In genomic region chr13:67740871-67741475, GRCh38 we compare ENCODE assay signal across 18 cellular contexts.
"Had no signal": no experiment of that assay in that cellular context is flagged by ENCODE, and none has a peak within 500 bp of the region (broad histone marks: within the 10 kb centered on the region; RNA-seq: fewer than 3 reads in every experiment).

No MANE protein-coding gene starts in this region.

- H3K9me3 ChIP-seq: breast epithelium, psoas muscle, suprapubic skin had no signal

- H3K4me3 Mint-ChIP-seq: activated CD4-positive, alpha-beta T cell treated with anti-CD3 and anti-CD28 coated beads, Interleukin-2, amount 10 ng/mL, durations not matched to agents 7 days and 5 days; activated naive CD8-positive, alpha-beta T cell; activated T-cell treated with anti-CD3 and anti-CD28 coated beads, Interleukin-2, amount 50 U/mL, for 72 hours; nephron progenitor cell; stimulated activated naive CD8-positive, alpha-beta T cell treated with anti-CD3 and anti-CD28 coated beads, Interleukin-15, Interleukin-2, amounts not matched to agents 100 ng/mL and 50 ng/mL, for 24 hours had no signal

- H3K27me3 ChIP-seq: breast epithelium, foreskin keratinocyte, spleen, suprapubic skin had no signal

- H3K27ac ChIP-seq: breast epithelium, foreskin keratinocyte, psoas muscle, spleen, suprapubic skin had no signal

- H3K36me3 ChIP-seq: breast epithelium, spleen, suprapubic skin had no signal

- H3K9me3 Mint-ChIP-seq: nephron progenitor cell had no signal

- DNase-seq: activated CD4-positive, alpha-beta T cell treated with anti-CD3 and anti-CD28 coated beads, Interleukin-2, amount 10 ng/mL, durations not matched to agents 7 days and 5 days; activated CD4-positive, CD25-positive, alpha-beta regulatory T cell; activated CD8-positive, alpha-beta memory T cell treated with anti-CD3 and anti-CD28 coated beads, Interleukin-2, amount 50 U/mL, for 48 hours; activated gamma-delta T cell; activated T-cell treated with anti-CD3 and anti-CD28 coated beads, Interleukin-2, amount 50 U/mL, for 72 hours; amygdala; cerebellar nuclear complex; effector memory CD4-positive, alpha-beta T cell; foreskin keratinocyte; glutamatergic neuron; nephron progenitor cell; psoas muscle; spleen; trophoblast cell had no signal

- H3K4me1 ChIP-seq: breast epithelium, foreskin keratinocyte, psoas muscle, spleen, suprapubic skin had no signal

- H3K36me3 Mint-ChIP-seq: activated naive CD8-positive, alpha-beta T cell had no signal

- H3K4me3 ChIP-seq: breast epithelium, psoas muscle, spleen, suprapubic skin had no signal

- H3K27ac Mint-ChIP-seq: activated CD4-positive, alpha-beta T cell treated with anti-CD3 and anti-CD28 coated beads, Interleukin-2, amount 10 ng/mL, durations not matched to agents 7 days and 5 days; activated naive CD8-positive, alpha-beta T cell; activated T-cell treated with anti-CD3 and anti-CD28 coated beads, Interleukin-2, amount 50 U/mL, for 72 hours; nephron progenitor cell; stimulated activated naive CD8-positive, alpha-beta T cell treated with anti-CD3 and anti-CD28 coated beads, Interleukin-15, Interleukin-2, amounts not matched to agents 100 ng/mL and 50 ng/mL, for 24 hours had no signal

- H3K4me1 Mint-ChIP-seq: activated CD4-positive, alpha-beta T cell treated with anti-CD3 and anti-CD28 coated beads, Interleukin-2, amount 10 ng/mL, durations not matched to agents 7 days and 5 days had no signal

- H3K27me3 Mint-ChIP-seq: activated CD4-positive, alpha-beta T cell treated with anti-CD3 and anti-CD28 coated beads, Interleukin-2, amount 10 ng/mL, durations not matched to agents 7 days and 5 days; activated naive CD8-positive, alpha-beta T cell; stimulated activated naive CD8-positive, alpha-beta T cell treated with anti-CD3 and anti-CD28 coated beads, Interleukin-15, Interleukin-2, amounts not matched to agents 100 ng/mL and 50 ng/mL, for 24 hours had no signal
